ENCODE assay signal across 1 cellular context in the genomic region with DNA sequence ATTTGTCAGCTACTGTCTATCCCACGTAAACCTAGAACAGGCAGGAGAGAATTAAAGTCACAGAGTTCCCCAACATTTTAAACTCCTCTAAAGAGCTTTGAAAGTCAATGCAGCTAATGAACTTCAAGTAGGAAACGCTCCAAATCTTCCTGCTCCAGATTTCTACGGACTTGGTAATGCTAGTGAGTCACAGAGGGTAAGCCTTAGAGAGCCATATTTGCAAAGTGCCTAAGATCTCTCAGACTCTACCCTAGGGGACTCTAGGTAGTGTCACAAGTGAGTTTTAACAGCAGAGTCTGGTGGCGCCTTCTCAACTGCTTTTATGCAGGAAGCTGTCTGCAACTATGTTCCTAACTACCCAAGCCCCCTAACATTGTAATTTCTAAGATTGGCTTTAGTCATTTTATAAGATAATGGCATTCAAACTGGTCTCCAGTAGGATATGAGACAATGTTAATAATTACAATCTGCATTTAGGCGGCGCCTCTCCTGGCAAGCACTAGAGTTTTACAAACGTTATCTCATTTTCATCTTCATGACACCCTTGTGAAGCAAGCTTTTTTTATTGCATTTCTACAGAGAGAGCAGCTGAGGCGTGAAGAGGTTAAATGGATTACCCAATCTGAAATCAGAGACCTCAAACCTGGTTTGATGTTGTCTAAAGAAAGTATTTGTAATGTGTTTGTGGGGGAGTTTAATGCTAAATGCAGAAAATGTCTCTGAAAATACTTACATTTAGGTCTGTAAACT.
TF ChIP-seq lines count a peak whose summit lies in the region.

No MANE protein-coding gene starts in this region.

TF ChIP-seq in HEK293, 187 proteins besides CTCF, POLR2A, EP300 and RAD21 (continued from another document):
- no peak for TF ChIP-seq ZNF148 (tag by site-specific recombination; IDR thresholded peaks at IDR 0.05; ENCODE audit: borderline replicate concordance)
- TF ChIP-seq, protein P1, sequence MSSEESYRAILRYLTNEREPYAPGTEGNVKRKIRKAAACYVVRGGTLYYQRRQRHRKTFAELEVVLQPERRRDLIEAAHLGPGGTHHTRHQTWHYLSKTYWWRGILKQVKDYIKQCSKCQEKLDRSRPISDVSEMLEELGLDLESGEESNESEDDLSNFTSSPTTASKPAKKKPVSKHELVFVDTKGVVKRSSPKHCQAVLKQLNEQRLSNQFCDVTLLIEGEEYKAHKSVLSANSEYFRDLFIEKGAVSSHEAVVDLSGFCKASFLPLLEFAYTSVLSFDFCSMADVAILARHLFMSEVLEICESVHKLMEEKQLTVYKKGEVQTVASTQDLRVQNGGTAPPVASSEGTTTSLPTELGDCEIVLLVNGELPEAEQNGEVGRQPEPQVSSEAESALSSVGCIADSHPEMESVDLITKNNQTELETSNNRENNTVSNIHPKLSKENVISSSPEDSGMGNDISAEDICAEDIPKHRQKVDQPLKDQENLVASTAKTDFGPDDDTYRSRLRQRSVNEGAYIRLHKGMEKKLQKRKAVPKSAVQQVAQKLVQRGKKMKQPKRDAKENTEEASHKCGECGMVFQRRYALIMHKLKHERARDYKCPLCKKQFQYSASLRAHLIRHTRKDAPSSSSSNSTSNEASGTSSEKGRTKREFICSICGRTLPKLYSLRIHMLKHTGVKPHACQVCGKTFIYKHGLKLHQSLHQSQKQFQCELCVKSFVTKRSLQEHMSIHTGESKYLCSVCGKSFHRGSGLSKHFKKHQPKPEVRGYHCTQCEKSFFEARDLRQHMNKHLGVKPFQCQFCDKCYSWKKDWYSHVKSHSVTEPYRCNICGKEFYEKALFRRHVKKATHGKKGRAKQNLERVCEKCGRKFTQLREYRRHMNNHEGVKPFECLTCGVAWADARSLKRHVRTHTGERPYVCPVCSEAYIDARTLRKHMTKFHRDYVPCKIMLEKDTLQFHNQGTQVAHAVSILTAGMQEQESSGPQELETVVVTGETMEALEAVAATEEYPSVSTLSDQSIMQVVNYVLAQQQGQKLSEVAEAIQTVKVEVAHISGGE (tag by site-specific recombination; conservative IDR thresholded peaks at IDR 0.05; ENCODE audit: low read depth) = no peak
- TF ChIP-seq, protein P2, sequence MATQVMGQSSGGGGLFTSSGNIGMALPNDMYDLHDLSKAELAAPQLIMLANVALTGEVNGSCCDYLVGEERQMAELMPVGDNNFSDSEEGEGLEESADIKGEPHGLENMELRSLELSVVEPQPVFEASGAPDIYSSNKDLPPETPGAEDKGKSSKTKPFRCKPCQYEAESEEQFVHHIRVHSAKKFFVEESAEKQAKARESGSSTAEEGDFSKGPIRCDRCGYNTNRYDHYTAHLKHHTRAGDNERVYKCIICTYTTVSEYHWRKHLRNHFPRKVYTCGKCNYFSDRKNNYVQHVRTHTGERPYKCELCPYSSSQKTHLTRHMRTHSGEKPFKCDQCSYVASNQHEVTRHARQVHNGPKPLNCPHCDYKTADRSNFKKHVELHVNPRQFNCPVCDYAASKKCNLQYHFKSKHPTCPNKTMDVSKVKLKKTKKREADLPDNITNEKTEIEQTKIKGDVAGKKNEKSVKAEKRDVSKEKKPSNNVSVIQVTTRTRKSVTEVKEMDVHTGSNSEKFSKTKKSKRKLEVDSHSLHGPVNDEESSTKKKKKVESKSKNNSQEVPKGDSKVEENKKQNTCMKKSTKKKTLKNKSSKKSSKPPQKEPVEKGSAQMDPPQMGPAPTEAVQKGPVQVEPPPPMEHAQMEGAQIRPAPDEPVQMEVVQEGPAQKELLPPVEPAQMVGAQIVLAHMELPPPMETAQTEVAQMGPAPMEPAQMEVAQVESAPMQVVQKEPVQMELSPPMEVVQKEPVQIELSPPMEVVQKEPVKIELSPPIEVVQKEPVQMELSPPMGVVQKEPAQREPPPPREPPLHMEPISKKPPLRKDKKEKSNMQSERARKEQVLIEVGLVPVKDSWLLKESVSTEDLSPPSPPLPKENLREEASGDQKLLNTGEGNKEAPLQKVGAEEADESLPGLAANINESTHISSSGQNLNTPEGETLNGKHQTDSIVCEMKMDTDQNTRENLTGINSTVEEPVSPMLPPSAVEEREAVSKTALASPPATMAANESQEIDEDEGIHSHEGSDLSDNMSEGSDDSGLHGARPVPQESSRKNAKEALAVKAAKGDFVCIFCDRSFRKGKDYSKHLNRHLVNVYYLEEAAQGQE (tag by site-specific recombination; IDR thresholded peaks at IDR 0.05) = no peak
- TF ChIP-seq TRIM28 (IDR thresholded peaks at IDR 0.05; ENCODE audit: borderline replicate concordance, low read length) = peak; percentile 21; the same call in 1 of the 2 replicates
- TF ChIP-seq, protein P3, sequence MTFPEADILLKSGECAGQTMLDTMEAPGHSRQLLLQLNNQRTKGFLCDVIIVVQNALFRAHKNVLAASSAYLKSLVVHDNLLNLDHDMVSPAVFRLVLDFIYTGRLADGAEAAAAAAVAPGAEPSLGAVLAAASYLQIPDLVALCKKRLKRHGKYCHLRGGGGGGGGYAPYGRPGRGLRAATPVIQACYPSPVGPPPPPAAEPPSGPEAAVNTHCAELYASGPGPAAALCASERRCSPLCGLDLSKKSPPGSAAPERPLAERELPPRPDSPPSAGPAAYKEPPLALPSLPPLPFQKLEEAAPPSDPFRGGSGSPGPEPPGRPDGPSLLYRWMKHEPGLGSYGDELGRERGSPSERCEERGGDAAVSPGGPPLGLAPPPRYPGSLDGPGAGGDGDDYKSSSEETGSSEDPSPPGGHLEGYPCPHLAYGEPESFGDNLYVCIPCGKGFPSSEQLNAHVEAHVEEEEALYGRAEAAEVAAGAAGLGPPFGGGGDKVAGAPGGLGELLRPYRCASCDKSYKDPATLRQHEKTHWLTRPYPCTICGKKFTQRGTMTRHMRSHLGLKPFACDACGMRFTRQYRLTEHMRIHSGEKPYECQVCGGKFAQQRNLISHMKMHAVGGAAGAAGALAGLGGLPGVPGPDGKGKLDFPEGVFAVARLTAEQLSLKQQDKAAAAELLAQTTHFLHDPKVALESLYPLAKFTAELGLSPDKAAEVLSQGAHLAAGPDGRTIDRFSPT (tag by site-specific recombination; IDR thresholded peaks at IDR 0.05) = 0 out of 2 replicates have a peak, but pooled peaks have one; percentile 55
- TF ChIP-seq, protein P4, sequence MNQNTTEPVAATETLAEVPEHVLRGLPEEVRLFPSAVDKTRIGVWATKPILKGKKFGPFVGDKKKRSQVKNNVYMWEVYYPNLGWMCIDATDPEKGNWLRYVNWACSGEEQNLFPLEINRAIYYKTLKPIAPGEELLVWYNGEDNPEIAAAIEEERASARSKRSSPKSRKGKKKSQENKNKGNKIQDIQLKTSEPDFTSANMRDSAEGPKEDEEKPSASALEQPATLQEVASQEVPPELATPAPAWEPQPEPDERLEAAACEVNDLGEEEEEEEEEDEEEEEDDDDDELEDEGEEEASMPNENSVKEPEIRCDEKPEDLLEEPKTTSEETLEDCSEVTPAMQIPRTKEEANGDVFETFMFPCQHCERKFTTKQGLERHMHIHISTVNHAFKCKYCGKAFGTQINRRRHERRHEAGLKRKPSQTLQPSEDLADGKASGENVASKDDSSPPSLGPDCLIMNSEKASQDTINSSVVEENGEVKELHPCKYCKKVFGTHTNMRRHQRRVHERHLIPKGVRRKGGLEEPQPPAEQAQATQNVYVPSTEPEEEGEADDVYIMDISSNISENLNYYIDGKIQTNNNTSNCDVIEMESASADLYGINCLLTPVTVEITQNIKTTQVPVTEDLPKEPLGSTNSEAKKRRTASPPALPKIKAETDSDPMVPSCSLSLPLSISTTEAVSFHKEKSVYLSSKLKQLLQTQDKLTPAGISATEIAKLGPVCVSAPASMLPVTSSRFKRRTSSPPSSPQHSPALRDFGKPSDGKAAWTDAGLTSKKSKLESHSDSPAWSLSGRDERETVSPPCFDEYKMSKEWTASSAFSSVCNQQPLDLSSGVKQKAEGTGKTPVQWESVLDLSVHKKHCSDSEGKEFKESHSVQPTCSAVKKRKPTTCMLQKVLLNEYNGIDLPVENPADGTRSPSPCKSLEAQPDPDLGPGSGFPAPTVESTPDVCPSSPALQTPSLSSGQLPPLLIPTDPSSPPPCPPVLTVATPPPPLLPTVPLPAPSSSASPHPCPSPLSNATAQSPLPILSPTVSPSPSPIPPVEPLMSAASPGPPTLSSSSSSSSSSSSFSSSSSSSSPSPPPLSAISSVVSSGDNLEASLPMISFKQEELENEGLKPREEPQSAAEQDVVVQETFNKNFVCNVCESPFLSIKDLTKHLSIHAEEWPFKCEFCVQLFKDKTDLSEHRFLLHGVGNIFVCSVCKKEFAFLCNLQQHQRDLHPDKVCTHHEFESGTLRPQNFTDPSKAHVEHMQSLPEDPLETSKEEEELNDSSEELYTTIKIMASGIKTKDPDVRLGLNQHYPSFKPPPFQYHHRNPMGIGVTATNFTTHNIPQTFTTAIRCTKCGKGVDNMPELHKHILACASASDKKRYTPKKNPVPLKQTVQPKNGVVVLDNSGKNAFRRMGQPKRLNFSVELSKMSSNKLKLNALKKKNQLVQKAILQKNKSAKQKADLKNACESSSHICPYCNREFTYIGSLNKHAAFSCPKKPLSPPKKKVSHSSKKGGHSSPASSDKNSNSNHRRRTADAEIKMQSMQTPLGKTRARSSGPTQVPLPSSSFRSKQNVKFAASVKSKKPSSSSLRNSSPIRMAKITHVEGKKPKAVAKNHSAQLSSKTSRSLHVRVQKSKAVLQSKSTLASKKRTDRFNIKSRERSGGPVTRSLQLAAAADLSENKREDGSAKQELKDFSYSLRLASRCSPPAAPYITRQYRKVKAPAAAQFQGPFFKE (tag by site-specific recombination; IDR thresholded peaks at IDR 0.05; ENCODE audit: borderline replicate concordance) = no peak
- TF ChIP-seq, protein P5, sequence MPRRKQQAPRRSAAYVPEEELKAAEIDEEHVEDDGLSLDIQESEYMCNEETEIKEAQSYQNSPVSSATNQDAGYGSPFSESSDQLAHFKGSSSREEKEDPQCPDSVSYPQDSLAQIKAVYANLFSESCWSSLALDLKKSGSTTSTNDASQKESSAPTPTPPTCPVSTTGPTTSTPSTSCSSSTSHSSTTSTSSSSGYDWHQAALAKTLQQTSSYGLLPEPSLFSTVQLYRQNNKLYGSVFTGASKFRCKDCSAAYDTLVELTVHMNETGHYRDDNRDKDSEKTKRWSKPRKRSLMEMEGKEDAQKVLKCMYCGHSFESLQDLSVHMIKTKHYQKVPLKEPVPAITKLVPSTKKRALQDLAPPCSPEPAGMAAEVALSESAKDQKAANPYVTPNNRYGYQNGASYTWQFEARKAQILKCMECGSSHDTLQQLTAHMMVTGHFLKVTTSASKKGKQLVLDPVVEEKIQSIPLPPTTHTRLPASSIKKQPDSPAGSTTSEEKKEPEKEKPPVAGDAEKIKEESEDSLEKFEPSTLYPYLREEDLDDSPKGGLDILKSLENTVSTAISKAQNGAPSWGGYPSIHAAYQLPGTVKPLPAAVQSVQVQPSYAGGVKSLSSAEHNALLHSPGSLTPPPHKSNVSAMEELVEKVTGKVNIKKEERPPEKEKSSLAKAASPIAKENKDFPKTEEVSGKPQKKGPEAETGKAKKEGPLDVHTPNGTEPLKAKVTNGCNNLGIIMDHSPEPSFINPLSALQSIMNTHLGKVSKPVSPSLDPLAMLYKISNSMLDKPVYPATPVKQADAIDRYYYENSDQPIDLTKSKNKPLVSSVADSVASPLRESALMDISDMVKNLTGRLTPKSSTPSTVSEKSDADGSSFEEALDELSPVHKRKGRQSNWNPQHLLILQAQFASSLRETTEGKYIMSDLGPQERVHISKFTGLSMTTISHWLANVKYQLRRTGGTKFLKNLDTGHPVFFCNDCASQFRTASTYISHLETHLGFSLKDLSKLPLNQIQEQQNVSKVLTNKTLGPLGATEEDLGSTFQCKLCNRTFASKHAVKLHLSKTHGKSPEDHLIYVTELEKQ (tag by site-specific recombination; IDR thresholded peaks at IDR 0.05; ENCODE audit: borderline replicate concordance) = no peak
- TF ChIP-seq OSR2 (tag by site-specific recombination; IDR thresholded peaks at IDR 0.05) = peak; percentile 77
- no peak for TF ChIP-seq ZFP41 (tag by site-specific recombination; IDR thresholded peaks at IDR 0.05; ENCODE audit: borderline replicate concordance)
- TF ChIP-seq ZNF184 (tag by site-specific recombination; IDR thresholded peaks at IDR 0.05) = 0 out of 2 replicates have a peak, but pooled peaks have one; percentile 48
- peak; percentile 22; the same call in 1 of the 2 replicates for TF ChIP-seq FEZF1 (tag by site-specific recombination; IDR thresholded peaks at IDR 0.05)
- TF ChIP-seq ZNF391 (tag by site-specific recombination; IDR thresholded peaks at IDR 0.05; ENCODE audit: borderline replicate concordance, low read depth) = no peak
- TF ChIP-seq ZNF501 (tag by site-specific recombination; IDR thresholded peaks at IDR 0.05) = no peak
- TF ChIP-seq ZNF792 (tag by site-specific recombination; IDR thresholded peaks at IDR 0.05) = no peak
- no peak for TF ChIP-seq MYNN (tag by site-specific recombination; IDR thresholded peaks at IDR 0.05; ENCODE audit: borderline replicate concordance)
- TF ChIP-seq BCL11A (tag by site-specific recombination; IDR thresholded peaks at IDR 0.05; ENCODE audit: low read depth) = no peak
- TF ChIP-seq ZBTB21 (tag by site-specific recombination; IDR thresholded peaks at IDR 0.05) = no peak
- TF ChIP-seq ZBTB48 (tag by site-specific recombination; IDR thresholded peaks at IDR 0.05) = peak; percentile 72; the same call in 1 of the 2 replicates
- peak; percentile 83 for TF ChIP-seq TCF7L2 (IDR thresholded peaks at IDR 0.05; ENCODE audit: borderline replicate concordance, low read depth, low read length)
- TF ChIP-seq ZNF157 (tag by site-specific recombination; IDR thresholded peaks at IDR 0.05) = no peak
- TF ChIP-seq PRDM6 (tag by site-specific recombination; IDR thresholded peaks at IDR 0.05) = peak; percentile 77
- peak; percentile 72 for TF ChIP-seq SP7 (tag by site-specific recombination; IDR thresholded peaks at IDR 0.05)
- no peak for TF ChIP-seq ZNF426 (tag by site-specific recombination; IDR thresholded peaks at IDR 0.05)
